In the genomic region with DNA sequence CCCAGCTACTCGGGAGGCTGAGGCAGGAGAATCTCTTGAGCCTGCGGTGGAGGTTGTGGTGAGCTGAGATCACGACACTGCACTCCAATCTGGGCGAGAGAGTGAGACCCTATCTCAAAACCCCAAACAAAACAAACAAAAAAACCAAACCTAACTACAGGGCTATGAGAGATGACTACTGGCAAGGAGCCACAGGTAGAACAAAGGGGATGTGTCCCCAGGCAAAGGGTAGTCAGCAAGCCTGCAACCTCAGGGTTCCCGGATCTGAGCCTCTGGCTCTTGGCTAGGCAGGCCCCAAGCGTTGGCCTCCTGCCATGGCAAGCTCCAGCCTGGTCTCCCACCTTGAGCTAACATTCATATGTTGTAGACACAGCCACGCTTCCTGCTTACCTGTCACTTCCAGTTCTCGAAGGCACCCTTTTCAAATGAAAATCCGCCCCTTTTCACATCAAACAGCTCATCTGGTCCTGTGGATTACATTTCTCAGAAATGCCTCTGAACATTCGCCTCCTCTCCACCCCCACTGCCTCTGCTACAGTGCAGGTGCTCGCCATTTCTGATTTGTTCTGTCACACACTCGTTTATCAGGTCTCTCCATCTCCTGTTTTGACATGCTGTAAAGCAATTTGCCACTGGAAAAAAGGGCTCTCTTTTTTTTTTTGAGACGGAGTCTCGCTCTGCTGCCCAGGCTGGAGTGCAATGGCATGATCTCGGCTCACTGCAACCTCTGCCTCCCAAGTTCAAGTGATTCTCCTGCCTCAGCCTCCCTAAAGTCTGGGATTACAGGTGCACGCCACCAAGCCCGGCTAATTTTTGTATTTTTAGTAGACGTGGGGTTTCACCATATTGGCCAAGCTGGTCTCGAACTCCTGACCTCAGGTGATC, we compare ENCODE assay signal across 8 cellular contexts. TPM values are rescaled to one million over a fixed set of nuclear protein-coding genes. Genes with fewer than 3 reads are reported as not detected.
DNase-seq lines count a peak whose midpoint lies in the region; ATAC-seq and TF ChIP-seq lines count a peak whose summit lies in the region.

No MANE protein-coding gene starts in this region.

- H3K9me3 ChIP-seq in colonic mucosa = no peaks in the 10 kb centered on the region

- peak overlapping the region; percentile 93 for H3K27ac ChIP-seq in colonic mucosa

- no peaks in the 10 kb centered on the region for H3K36me3 ChIP-seq in colonic mucosa

- TF ChIP-seq CTCF in colonic mucosa (IDR thresholded peaks at IDR 0.05) = no peak

- ATAC-seq in GM21360 (IDR thresholded peaks at IDR 0.05; ENCODE audit: unreplicated experiment) = no peak
- no peak for ATAC-seq in HG03432 (IDR thresholded peaks at IDR 0.05; ENCODE audit: unreplicated experiment)
- ATAC-seq in GM21786 (IDR thresholded peaks at IDR 0.05; ENCODE audit: unreplicated experiment) = no peak

- H3K4me3 ChIP-seq in colonic mucosa = no peak overlapping the region

- intact Hi-C loops in colonic mucosa (cut with DNase I) = no loop called here

- H3K4me1 ChIP-seq in colonic mucosa = peaks cover 6% of the 10 kb centered on the region

- H3K9ac ChIP-seq in colonic mucosa (ENCODE audit: low read depth in 2 of 2, low read length in 2 of 2) = peak overlapping the region in 1 of 2 donors; percentile 40

- H3K27me3 ChIP-seq in colonic mucosa = no peaks in the 10 kb centered on the region

- DNase-seq in M059J (ENCODE audit: low read depth) (peak; percentile 96), colonic mucosa (peak; percentile 84), COLO829 (ENCODE audit: low spot score) (no peak)
- DNase-seq in activated CD4-positive, CD25-positive, alpha-beta regulatory T cell (lab: John Stamatoyannopoulos, UW) = peak; percentile 6 to 78 (median 56)
- peak; percentile 28 to 56 for DNase-seq in stimulated activated CD4-positive, alpha-beta T cell treated with anti-CD3 and anti-CD28 coated beads, Interleukin-1b, Interleukin-23, amount 100 ng/mL, for 4 hours (ENCODE audit: low read depth in 2 of 2)

RNA-seq across cellular contexts. Expression of a gene that starts 13.1 kb away (rescaled TPM):
- 272 and 393 TPM in 2 replicates for total RNA-seq in M059J (2014; rRNA removed; shearing (Covaris generic))
- 100 to 1,000 TPM; 317 to 342 TPM for total RNA-seq in colonic mucosa
